ENCODE assay signal across 1 cellular context in the genomic region with DNA sequence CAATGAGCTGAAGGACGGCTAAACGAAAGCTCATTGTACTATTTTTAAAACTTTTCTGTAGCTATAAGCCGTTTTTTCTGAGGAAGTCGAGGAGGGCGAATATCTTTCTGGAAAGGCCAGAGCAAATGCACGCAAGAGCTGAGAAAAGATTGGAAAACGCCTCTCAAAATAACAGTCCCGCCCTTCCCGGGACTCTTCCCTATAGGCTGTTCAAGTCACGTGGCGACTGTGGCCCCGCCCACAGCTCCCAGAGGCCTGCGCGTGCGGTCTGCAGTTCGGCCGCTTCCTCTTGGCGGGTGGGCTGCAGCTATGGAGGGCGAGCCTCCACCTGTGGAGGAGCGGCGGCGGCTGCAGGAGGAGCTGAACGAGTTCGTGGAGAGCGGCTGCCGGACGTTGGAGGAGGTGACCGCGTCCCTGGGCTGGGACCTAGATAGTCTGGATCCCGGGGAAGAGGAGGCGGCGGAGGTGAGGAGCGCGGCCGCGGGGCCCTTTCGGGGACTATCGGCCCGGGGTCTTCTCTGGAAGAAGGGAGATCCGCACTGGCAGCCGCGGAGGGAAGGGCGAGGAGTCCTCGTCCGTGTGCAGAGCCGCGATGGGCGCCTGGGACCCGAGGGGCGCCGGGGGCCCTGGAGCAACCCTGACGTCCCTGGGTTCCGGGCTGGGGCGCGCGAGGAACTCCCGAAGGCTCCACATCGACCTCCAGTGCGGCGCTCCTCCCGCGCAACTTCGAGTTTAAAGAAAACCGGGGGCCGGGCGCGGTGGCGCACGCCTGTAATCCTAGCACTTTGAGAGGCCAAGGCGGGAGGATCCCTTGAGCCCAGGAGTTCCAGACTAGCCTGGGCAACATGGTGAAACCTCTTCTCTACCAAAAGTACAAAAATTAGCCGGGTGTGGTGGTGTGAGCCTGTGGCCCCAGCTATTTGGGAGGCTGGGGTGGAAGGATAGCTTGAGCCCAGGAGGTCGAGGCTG.
TF ChIP-seq lines count a peak whose summit lies in the region.

A gene with protein sequence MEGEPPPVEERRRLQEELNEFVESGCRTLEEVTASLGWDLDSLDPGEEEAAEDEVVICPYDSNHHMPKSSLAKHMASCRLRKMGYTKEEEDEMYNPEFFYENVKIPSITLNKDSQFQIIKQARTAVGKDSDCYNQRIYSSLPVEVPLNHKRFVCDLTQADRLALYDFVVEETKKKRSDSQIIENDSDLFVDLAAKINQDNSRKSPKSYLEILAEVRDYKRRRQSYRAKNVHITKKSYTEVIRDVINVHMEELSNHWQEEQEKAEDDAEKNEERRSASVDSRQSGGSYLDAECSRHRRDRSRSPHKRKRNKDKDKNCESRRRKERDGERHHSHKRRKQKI (plus strand): TSS at position 250 of the 969 bp plus-strand sequence. CDS start 60 bp downstream, at position 310.

TF ChIP-seq in HepG2, 621 proteins besides CTCF, POLR2A, EP300 and RAD21 (continued from another document and continues in another):
- TF ChIP-seq TEAD3 (CRISPR knock-in tag; optimal IDR thresholded peaks at IDR 0.05; ENCODE audit: borderline replicate concordance) (peak; percentile 57), AGO1 (IDR thresholded peaks at IDR 0.05; ENCODE audit: low read depth, low read length, poor library complexity, severe bottlenecking) (peak; percentile 85), SOX13 (IDR thresholded peaks at IDR 0.05) (no peak), SOX13 (CRISPR knock-in tag; conservative IDR thresholded peaks at IDR 0.05 in 1 of 2, IDR thresholded peaks at IDR 0.05 in 1 of 2) (peak in 1 of 2 experiments; percentile 24; a peak in 1 of 4 replicates), SALL1 (CRISPR knock-in tag; IDR thresholded peaks at IDR 0.05) (peak; percentile 91), ELF1 (CRISPR knock-in tag; IDR thresholded peaks at IDR 0.05) (peak; percentile 85), PHB2 (IDR thresholded peaks at IDR 0.05; ENCODE audit: partially characterized antibody) (no peak), ATRX (CRISPR knock-in tag; IDR thresholded peaks at IDR 0.05; ENCODE audit: borderline replicate concordance) (no peak), GZF1 (CRISPR knock-in tag; IDR thresholded peaks at IDR 0.05) (no peak), ZSCAN29 (CRISPR knock-in tag; conservative IDR thresholded peaks at IDR 0.05) (peak; percentile 87), ZNF558 (CRISPR knock-in tag; IDR thresholded peaks at IDR 0.05; ENCODE audit: borderline replicate concordance) (no peak), SMAD3 (CRISPR knock-in tag; IDR thresholded peaks at IDR 0.05) (peak; percentile 60; the same call in 1 of the 2 replicates), ZNF160 (CRISPR knock-in tag; IDR thresholded peaks at IDR 0.05) (no peak; the same call in 1 of the 2 replicates), ZNF883 (CRISPR knock-in tag; IDR thresholded peaks at IDR 0.05; ENCODE audit: not compliant biosample characterization) (no peak), SMARCE1 (IDR thresholded peaks at IDR 0.05; ENCODE audit: borderline replicate concordance) (no peak), ZNF761 (CRISPR knock-in tag; conservative IDR thresholded peaks at IDR 0.05) (peak; percentile 78), IRF2 (CRISPR knock-in tag; IDR thresholded peaks at IDR 0.05) (peak; percentile 84), ZNF546 (CRISPR knock-in tag; conservative IDR thresholded peaks at IDR 0.05) (peak; percentile 67; the same call in 1 of the 2 replicates), SIN3A (IDR thresholded peaks at IDR 0.05; ENCODE audit: borderline replicate concordance, low read depth, low read length) (peak; percentile 88), HNRNPH1 (optimal IDR thresholded peaks at IDR 0.05; ENCODE audit: low read depth, low read length) (no peak), SP1 (IDR thresholded peaks at IDR 0.05) (no peak), SP1 (CRISPR knock-in tag; IDR thresholded peaks at IDR 0.05) (peak; percentile 99), ISL2 (CRISPR knock-in tag; IDR thresholded peaks at IDR 0.05) (peak; percentile 51; the same call in 1 of the 2 replicates), ZNF326 (CRISPR knock-in tag; IDR thresholded peaks at IDR 0.05; ENCODE audit: borderline replicate concordance) (no peak), ZNF383 (CRISPR knock-in tag; IDR thresholded peaks at IDR 0.05; ENCODE audit: borderline replicate concordance) (0 out of 2 replicates have a peak, but pooled peaks have one; percentile 79), NAIF1 (CRISPR knock-in tag; IDR thresholded peaks at IDR 0.05; ENCODE audit: borderline replicate concordance) (peak; percentile 84), TCF12 (IDR thresholded peaks at IDR 0.05) (no peak), TCF12 (CRISPR knock-in tag; IDR thresholded peaks at IDR 0.05) (no peak; the same call in 1 of the 2 replicates), ZMYM2 (CRISPR knock-in tag; IDR thresholded peaks at IDR 0.05) (no peak), XBP1 (CRISPR knock-in tag; IDR thresholded peaks at IDR 0.05) (no peak; the same call in 1 of the 2 replicates), ZNF205 (CRISPR knock-in tag; IDR thresholded peaks at IDR 0.05) (peak; percentile 90), NCOA2 (CRISPR knock-in tag; IDR thresholded peaks at IDR 0.05) (peak; percentile 49), ZSCAN12 (CRISPR knock-in tag; IDR thresholded peaks at IDR 0.05) (peak; percentile 3; the same call in 1 of the 2 replicates), RBM22 (optimal IDR thresholded peaks at IDR 0.05; ENCODE audit: low read length) (peak; percentile 59), FOXM1 (CRISPR knock-in tag; IDR thresholded peaks at IDR 0.05) (no peak), PCBP2 (optimal IDR thresholded peaks at IDR 0.05; ENCODE audit: low read depth, low read length, poor library complexity, severe bottlenecking) (no peak), DNMT1 (CRISPR knock-in tag; IDR thresholded peaks at IDR 0.05) (peak; percentile 92)
- TF ChIP-seq, protein P1, sequence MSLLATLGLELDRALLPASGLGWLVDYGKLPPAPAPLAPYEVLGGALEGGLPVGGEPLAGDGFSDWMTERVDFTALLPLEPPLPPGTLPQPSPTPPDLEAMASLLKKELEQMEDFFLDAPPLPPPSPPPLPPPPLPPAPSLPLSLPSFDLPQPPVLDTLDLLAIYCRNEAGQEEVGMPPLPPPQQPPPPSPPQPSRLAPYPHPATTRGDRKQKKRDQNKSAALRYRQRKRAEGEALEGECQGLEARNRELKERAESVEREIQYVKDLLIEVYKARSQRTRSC (CRISPR knock-in tag; IDR thresholded peaks at IDR 0.05; ENCODE audit: low read depth), result peak; percentile 88; the same call in 1 of the 2 replicates
- TF ChIP-seq, protein P2, sequence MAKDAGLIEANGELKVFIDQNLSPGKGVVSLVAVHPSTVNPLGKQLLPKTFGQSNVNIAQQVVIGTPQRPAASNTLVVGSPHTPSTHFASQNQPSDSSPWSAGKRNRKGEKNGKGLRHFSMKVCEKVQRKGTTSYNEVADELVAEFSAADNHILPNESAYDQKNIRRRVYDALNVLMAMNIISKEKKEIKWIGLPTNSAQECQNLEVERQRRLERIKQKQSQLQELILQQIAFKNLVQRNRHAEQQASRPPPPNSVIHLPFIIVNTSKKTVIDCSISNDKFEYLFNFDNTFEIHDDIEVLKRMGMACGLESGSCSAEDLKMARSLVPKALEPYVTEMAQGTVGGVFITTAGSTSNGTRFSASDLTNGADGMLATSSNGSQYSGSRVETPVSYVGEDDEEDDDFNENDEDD (CRISPR knock-in tag; IDR thresholded peaks at IDR 0.05; ENCODE audit: borderline replicate concordance), result peak; percentile 92; the same call in 1 of the 2 replicates
- TF ChIP-seq, protein P3, sequence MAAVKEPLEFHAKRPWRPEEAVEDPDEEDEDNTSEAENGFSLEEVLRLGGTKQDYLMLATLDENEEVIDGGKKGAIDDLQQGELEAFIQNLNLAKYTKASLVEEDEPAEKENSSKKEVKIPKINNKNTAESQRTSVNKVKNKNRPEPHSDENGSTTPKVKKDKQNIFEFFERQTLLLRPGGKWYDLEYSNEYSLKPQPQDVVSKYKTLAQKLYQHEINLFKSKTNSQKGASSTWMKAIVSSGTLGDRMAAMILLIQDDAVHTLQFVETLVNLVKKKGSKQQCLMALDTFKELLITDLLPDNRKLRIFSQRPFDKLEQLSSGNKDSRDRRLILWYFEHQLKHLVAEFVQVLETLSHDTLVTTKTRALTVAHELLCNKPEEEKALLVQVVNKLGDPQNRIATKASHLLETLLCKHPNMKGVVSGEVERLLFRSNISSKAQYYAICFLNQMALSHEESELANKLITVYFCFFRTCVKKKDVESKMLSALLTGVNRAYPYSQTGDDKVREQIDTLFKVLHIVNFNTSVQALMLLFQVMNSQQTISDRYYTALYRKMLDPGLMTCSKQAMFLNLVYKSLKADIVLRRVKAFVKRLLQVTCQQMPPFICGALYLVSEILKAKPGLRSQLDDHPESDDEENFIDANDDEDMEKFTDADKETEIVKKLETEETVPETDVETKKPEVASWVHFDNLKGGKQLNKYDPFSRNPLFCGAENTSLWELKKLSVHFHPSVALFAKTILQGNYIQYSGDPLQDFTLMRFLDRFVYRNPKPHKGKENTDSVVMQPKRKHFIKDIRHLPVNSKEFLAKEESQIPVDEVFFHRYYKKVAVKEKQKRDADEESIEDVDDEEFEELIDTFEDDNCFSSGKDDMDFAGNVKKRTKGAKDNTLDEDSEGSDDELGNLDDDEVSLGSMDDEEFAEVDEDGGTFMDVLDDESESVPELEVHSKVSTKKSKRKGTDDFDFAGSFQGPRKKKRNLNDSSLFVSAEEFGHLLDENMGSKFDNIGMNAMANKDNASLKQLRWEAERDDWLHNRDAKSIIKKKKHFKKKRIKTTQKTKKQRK (IDR thresholded peaks at IDR 0.05; ENCODE audit: low read length), result no peak
- TF ChIP-seq, protein P4, sequence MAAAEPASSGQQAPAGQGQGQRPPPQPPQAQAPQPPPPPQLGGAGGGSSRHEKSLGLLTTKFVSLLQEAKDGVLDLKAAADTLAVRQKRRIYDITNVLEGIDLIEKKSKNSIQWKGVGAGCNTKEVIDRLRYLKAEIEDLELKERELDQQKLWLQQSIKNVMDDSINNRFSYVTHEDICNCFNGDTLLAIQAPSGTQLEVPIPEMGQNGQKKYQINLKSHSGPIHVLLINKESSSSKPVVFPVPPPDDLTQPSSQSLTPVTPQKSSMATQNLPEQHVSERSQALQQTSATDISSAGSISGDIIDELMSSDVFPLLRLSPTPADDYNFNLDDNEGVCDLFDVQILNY (CRISPR knock-in tag; conservative IDR thresholded peaks at IDR 0.05), result peak; percentile 79
- TF ChIP-seq, protein P5, sequence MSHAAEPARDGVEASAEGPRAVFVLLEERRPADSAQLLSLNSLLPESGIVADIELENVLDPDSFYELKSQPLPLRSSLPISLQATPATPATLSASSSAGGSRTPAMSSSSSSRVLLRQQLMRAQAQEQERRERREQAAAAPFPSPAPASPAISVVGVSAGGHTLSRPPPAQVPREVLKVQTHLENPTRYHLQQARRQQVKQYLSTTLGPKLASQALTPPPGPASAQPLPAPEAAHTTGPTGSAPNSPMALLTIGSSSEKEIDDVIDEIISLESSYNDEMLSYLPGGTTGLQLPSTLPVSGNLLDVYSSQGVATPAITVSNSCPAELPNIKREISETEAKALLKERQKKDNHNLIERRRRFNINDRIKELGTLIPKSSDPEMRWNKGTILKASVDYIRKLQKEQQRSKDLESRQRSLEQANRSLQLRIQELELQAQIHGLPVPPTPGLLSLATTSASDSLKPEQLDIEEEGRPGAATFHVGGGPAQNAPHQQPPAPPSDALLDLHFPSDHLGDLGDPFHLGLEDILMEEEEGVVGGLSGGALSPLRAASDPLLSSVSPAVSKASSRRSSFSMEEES (CRISPR knock-in tag; IDR thresholded peaks at IDR 0.05), result peak; percentile 85
- TF ChIP-seq, protein P6, sequence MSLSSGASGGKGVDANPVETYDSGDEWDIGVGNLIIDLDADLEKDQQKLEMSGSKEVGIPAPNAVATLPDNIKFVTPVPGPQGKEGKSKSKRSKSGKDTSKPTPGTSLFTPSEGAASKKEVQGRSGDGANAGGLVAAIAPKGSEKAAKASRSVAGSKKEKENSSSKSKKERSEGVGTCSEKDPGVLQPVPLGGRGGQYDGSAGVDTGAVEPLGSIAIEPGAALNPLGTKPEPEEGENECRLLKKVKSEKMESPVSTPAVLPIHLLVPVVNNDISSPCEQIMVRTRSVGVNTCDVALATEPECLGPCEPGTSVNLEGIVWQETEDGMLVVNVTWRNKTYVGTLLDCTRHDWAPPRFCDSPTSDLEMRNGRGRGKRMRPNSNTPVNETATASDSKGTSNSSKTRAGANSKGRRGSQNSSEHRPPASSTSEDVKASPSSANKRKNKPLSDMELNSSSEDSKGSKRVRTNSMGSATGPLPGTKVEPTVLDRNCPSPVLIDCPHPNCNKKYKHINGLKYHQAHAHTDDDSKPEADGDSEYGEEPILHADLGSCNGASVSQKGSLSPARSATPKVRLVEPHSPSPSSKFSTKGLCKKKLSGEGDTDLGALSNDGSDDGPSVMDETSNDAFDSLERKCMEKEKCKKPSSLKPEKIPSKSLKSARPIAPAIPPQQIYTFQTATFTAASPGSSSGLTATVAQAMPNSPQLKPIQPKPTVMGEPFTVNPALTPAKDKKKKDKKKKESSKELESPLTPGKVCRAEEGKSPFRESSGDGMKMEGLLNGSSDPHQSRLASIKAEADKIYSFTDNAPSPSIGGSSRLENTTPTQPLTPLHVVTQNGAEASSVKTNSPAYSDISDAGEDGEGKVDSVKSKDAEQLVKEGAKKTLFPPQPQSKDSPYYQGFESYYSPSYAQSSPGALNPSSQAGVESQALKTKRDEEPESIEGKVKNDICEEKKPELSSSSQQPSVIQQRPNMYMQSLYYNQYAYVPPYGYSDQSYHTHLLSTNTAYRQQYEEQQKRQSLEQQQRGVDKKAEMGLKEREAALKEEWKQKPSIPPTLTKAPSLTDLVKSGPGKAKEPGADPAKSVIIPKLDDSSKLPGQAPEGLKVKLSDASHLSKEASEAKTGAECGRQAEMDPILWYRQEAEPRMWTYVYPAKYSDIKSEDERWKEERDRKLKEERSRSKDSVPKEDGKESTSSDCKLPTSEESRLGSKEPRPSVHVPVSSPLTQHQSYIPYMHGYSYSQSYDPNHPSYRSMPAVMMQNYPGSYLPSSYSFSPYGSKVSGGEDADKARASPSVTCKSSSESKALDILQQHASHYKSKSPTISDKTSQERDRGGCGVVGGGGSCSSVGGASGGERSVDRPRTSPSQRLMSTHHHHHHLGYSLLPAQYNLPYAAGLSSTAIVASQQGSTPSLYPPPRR (CRISPR knock-in tag; IDR thresholded peaks at IDR 0.05; ENCODE audit: borderline replicate concordance), result peak; percentile 79; the same call in 1 of the 2 replicates
- TF ChIP-seq, protein P7, sequence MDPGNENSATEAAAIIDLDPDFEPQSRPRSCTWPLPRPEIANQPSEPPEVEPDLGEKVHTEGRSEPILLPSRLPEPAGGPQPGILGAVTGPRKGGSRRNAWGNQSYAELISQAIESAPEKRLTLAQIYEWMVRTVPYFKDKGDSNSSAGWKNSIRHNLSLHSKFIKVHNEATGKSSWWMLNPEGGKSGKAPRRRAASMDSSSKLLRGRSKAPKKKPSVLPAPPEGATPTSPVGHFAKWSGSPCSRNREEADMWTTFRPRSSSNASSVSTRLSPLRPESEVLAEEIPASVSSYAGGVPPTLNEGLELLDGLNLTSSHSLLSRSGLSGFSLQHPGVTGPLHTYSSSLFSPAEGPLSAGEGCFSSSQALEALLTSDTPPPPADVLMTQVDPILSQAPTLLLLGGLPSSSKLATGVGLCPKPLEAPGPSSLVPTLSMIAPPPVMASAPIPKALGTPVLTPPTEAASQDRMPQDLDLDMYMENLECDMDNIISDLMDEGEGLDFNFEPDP (CRISPR knock-in tag; conservative IDR thresholded peaks at IDR 0.05), result 0 out of 2 replicates have a peak, but pooled peaks have one; percentile 79
